Comparison of ENCODE assay signal across 3 cellular contexts in the genomic region with DNA sequence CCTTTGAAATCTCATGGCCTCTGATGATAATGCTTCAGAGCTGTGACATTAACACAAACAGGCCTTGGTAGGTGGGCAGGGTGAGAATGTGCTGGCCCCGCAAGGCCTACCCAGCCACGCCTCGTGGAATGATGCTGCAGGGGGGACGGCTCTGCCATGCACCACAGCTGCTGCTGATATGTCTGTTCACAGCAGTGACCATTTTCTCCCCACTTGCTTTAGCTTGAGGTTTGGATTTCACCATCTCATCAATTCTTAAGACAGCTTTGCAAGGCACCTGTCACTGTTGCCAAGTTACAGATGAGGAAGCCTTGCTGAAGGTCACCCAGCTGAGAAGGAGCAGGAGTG.
TF ChIP-seq lines count a peak whose summit lies in the region.

No MANE protein-coding gene starts in this region.

TF ChIP-seq in liver, 16 proteins besides CTCF, POLR2A, EP300 and RAD21:
- TF ChIP-seq, protein P1, sequence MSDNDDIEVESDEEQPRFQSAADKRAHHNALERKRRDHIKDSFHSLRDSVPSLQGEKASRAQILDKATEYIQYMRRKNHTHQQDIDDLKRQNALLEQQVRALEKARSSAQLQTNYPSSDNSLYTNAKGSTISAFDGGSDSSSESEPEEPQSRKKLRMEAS (IDR thresholded peaks at IDR 0.05), result no peak
- TF ChIP-seq NR2F2 (IDR thresholded peaks at IDR 0.05), result peak; percentile 6

TF ChIP-seq in HepG2, 621 proteins besides CTCF, POLR2A, EP300 and RAD21:
- TF ChIP-seq ZNF577 (CRISPR knock-in tag; IDR thresholded peaks at IDR 0.05; ENCODE audit: borderline replicate concordance, low read depth), result no peak
- no peak for TF ChIP-seq REPIN1 (CRISPR knock-in tag; IDR thresholded peaks at IDR 0.05; ENCODE audit: borderline replicate concordance, low read depth)
- TF ChIP-seq MIER2 (CRISPR knock-in tag; IDR thresholded peaks at IDR 0.05), result no peak
- TF ChIP-seq NCOA1 (CRISPR knock-in tag; IDR thresholded peaks at IDR 0.05), result no peak
- TF ChIP-seq, protein P2, sequence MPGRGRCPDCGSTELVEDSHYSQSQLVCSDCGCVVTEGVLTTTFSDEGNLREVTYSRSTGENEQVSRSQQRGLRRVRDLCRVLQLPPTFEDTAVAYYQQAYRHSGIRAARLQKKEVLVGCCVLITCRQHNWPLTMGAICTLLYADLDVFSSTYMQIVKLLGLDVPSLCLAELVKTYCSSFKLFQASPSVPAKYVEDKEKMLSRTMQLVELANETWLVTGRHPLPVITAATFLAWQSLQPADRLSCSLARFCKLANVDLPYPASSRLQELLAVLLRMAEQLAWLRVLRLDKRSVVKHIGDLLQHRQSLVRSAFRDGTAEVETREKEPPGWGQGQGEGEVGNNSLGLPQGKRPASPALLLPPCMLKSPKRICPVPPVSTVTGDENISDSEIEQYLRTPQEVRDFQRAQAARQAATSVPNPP (CRISPR knock-in tag; IDR thresholded peaks at IDR 0.05), result no peak
- TF ChIP-seq ZNF674 (CRISPR knock-in tag; IDR thresholded peaks at IDR 0.05; ENCODE audit: low read depth), result no peak

TF ChIP-seq in SK-N-SH, 30 proteins besides CTCF, POLR2A, EP300 and RAD21:
- no peak for TF ChIP-seq JUND (IDR thresholded peaks at IDR 0.05)
- TF ChIP-seq GATA2 (CRISPR knock-in tag; IDR thresholded peaks at IDR 0.05), result no peak
- no peak for TF ChIP-seq YY1 (IDR thresholded peaks at IDR 0.05; ENCODE audit: low read depth)
- TF ChIP-seq RXRA (IDR thresholded peaks at IDR 0.05; ENCODE audit: borderline replicate concordance, low read depth), result no peak
- TF ChIP-seq RFX5 (IDR thresholded peaks at IDR 0.05; ENCODE audit: low read length), result no peak
- TF ChIP-seq, protein P3, sequence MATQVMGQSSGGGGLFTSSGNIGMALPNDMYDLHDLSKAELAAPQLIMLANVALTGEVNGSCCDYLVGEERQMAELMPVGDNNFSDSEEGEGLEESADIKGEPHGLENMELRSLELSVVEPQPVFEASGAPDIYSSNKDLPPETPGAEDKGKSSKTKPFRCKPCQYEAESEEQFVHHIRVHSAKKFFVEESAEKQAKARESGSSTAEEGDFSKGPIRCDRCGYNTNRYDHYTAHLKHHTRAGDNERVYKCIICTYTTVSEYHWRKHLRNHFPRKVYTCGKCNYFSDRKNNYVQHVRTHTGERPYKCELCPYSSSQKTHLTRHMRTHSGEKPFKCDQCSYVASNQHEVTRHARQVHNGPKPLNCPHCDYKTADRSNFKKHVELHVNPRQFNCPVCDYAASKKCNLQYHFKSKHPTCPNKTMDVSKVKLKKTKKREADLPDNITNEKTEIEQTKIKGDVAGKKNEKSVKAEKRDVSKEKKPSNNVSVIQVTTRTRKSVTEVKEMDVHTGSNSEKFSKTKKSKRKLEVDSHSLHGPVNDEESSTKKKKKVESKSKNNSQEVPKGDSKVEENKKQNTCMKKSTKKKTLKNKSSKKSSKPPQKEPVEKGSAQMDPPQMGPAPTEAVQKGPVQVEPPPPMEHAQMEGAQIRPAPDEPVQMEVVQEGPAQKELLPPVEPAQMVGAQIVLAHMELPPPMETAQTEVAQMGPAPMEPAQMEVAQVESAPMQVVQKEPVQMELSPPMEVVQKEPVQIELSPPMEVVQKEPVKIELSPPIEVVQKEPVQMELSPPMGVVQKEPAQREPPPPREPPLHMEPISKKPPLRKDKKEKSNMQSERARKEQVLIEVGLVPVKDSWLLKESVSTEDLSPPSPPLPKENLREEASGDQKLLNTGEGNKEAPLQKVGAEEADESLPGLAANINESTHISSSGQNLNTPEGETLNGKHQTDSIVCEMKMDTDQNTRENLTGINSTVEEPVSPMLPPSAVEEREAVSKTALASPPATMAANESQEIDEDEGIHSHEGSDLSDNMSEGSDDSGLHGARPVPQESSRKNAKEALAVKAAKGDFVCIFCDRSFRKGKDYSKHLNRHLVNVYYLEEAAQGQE (IDR thresholded peaks at IDR 0.05; ENCODE audit: low read depth, low read length), result no peak
- no peak for TF ChIP-seq USF2 (IDR thresholded peaks at IDR 0.05; ENCODE audit: borderline replicate concordance, low read depth, low read length)
- TF ChIP-seq NRF1 (IDR thresholded peaks at IDR 0.05; ENCODE audit: low read depth, low read length), result no peak
- TF ChIP-seq, protein P4, sequence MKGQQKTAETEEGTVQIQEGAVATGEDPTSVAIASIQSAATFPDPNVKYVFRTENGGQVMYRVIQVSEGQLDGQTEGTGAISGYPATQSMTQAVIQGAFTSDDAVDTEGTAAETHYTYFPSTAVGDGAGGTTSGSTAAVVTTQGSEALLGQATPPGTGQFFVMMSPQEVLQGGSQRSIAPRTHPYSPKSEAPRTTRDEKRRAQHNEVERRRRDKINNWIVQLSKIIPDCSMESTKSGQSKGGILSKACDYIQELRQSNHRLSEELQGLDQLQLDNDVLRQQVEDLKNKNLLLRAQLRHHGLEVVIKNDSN (IDR thresholded peaks at IDR 0.05; ENCODE audit: borderline replicate concordance, low read depth), result no peak
- TF ChIP-seq RCOR1 (IDR thresholded peaks at IDR 0.05; ENCODE audit: low read length), result no peak
- TF ChIP-seq SIN3A (IDR thresholded peaks at IDR 0.05; ENCODE audit: borderline replicate concordance, low read depth, low read length), result no peak
- TF ChIP-seq MEF2A (IDR thresholded peaks at IDR 0.05; ENCODE audit: borderline replicate concordance, low read depth), result no peak
- no peak for TF ChIP-seq FOXJ3 (CRISPR knock-in tag; IDR thresholded peaks at IDR 0.05)
- no peak for TF ChIP-seq GABPA (IDR thresholded peaks at IDR 0.05; ENCODE audit: low read depth)
- TF ChIP-seq IRF3 (IDR thresholded peaks at IDR 0.05; ENCODE audit: low read depth, low read length), result no peak
- TF ChIP-seq TAF1 (IDR thresholded peaks at IDR 0.05; ENCODE audit: borderline replicate concordance, low read depth, low read length), result no peak
- TF ChIP-seq ELF1 (IDR thresholded peaks at IDR 0.05), result no peak
- no peak for TF ChIP-seq TEAD4 (IDR thresholded peaks at IDR 0.05; ENCODE audit: borderline replicate concordance, insufficient read depth)
- no peak for TF ChIP-seq FOSL2 (IDR thresholded peaks at IDR 0.05; ENCODE audit: borderline replicate concordance, low read depth)
- no peak for TF ChIP-seq TCF12 (IDR thresholded peaks at IDR 0.05)
